In the genomic region with DNA sequence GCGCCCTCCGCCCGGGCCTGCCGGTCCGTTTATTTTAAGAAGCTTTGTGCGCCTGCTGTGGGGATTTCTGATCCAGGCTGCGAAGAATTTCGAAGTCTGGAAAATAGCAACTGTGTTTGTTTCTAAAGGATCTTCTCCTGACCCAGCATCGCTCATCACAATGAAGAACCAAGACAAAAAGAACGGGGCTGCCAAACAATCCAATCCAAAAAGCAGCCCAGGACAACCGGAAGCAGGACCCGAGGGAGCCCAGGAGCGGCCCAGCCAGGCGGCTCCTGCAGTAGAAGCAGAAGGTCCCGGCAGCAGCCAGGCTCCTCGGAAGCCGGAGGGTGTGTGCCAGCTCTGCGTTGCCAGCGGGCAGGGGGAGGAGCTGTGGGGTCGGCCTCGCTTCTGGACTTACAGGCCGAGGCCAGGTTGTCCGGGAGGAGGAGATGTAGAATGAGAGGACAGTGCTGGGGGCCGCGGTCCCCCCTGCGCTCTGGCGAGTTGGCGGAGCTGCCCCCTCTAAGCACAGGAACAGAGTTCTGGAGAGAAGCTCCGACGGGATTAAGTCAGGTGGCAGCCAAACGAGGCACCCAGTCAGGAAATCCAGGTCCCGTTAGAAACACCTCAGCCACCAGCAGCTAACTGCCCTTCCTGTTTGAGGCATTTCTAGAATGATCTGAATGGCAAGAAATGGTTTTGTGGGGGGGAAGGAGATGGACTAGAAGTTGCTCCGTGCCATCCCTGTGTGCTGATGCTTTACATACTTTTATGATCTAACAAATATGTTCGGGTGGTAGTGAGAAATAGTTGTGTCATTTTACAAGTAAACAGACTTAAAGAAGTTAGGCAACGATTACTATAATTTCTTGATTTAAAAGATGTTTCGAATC, we compare ENCODE assay signal across 8 cellular contexts. TPM values are rescaled to one million over a fixed set of nuclear protein-coding genes. Genes with fewer than 3 reads are reported as not detected.
DNase-seq lines count a peak whose midpoint lies in the region; ATAC-seq and TF ChIP-seq lines count a peak whose summit lies in the region.

No MANE protein-coding gene starts in this region.

- H3K27ac ChIP-seq in OCI-LY3 (ENCODE audit: low read length): peak overlapping the region; percentile 76
- H3K27ac ChIP-seq in heart right ventricle: peak overlapping the region; percentile 59 to 98 (median 96)

- H3K36me3 Mint-ChIP-seq in activated naive CD8-positive, alpha-beta T cell treated with anti-CD3 and anti-CD28 coated beads, Interleukin-2, amount 50 U/mL, for 24 hours (ENCODE audit: low read depth): peaks cover 43% of the 10 kb centered on the region

- H3K9me3 Mint-ChIP-seq in activated naive CD8-positive, alpha-beta T cell treated with anti-CD3 and anti-CD28 coated beads, Interleukin-2, amount 50 U/mL, for 24 hours: no peaks in the 10 kb centered on the region

- H2AFZ ChIP-seq in OCI-LY3 (ENCODE audit: low read depth, low read length): no peak overlapping the region

- peaks cover 52% of the 10 kb centered on the region for H3K79me2 ChIP-seq in OCI-LY3 (ENCODE audit: low read length)

- H3K4me1 Mint-ChIP-seq in activated naive CD8-positive, alpha-beta T cell treated with anti-CD3 and anti-CD28 coated beads, Interleukin-2, amount 50 U/mL, for 24 hours: peaks cover 61% of the 10 kb centered on the region

- H3K4me3 ChIP-seq in OCI-LY3 (ENCODE audit: low read length) (peak overlapping the region; percentile 94), heart right ventricle (peak overlapping the region; percentile 42 to 80 (median 75))

- peak overlapping the region; percentile 98 for H3K27ac Mint-ChIP-seq in activated naive CD8-positive, alpha-beta T cell treated with anti-CD3 and anti-CD28 coated beads, Interleukin-2, amount 50 U/mL, for 24 hours

- 6 to 7% methylated on average over 36 of the region's 36 CpGs for WGBS in heart right ventricle, 2 donors

- peak overlapping the region; percentile 94 for H3K4me3 Mint-ChIP-seq in activated naive CD8-positive, alpha-beta T cell treated with anti-CD3 and anti-CD28 coated beads, Interleukin-2, amount 50 U/mL, for 24 hours

- no peaks in the 10 kb centered on the region for H3K9me3 ChIP-seq in OCI-LY3 (ENCODE audit: insufficient read depth, low read length)
- no peaks in the 10 kb centered on the region for H3K9me3 ChIP-seq in heart right ventricle

- no peaks in the 10 kb centered on the region for H3K27me3 Mint-ChIP-seq in activated naive CD8-positive, alpha-beta T cell treated with anti-CD3 and anti-CD28 coated beads, Interleukin-2, amount 50 U/mL, for 24 hours

- H4K20me1 ChIP-seq in OCI-LY3 (ENCODE audit: insufficient read depth, low read length): no peaks in the 10 kb centered on the region; the same call in 1 of the 2 replicates

- H3K4me1 ChIP-seq in OCI-LY3 (ENCODE audit: low read length): peaks cover 18% of the 10 kb centered on the region
- peaks cover 3 to 61% (median 39%) of the 10 kb centered on the region in 9 donors for H3K4me1 ChIP-seq in heart right ventricle

- H3K4me2 ChIP-seq in OCI-LY3 (ENCODE audit: low read length): peak overlapping the region; percentile 94

- H3K36me3 ChIP-seq in OCI-LY3 (replicated peaks; ENCODE audit: low read depth, low read length) (peaks cover 30% of the 10 kb centered on the region), heart right ventricle (peaks cover 0 to 51% (median 16%) of the 10 kb centered on the region in 9 donors)

- DNase-seq in AG08395 (ENCODE audit: low spot score): peak; percentile 55
- DNase-seq in activated naive CD8-positive, alpha-beta T cell treated with anti-CD3 and anti-CD28 coated beads, Interleukin-2, amount 50 U/mL, for 24 hours: peak; percentile 48
- peak; percentile 44 to 63 for DNase-seq in heart right ventricle
- DNase-seq in posterior vena cava (ENCODE audit: low spot score): peak; percentile 87
- no peak for DNase-seq in 8988T

- intact Hi-C loops in heart right ventricle (cut with DNase I): loop anchor here in 1 of 10 donors (2.0 kb wide), 1 partner anchor 34 kb away; no protein-coding TSS in a partner anchor
- intact Hi-C loops in posterior vena cava (cut with DNase I): no loop called here

- no peak for TF ChIP-seq CTCF in OCI-LY3 (IDR thresholded peaks at IDR 0.05; ENCODE audit: low read depth, low read length)
- TF ChIP-seq CTCF in heart right ventricle (IDR thresholded peaks at IDR 0.05): no peak

- H3K27me3 ChIP-seq in OCI-LY3 (ENCODE audit: low read depth, low read length) (no peaks in the 10 kb centered on the region), heart right ventricle (no peaks in the 10 kb centered on the region)

- H3K9ac ChIP-seq in OCI-LY3 (ENCODE audit: low read length): peak overlapping the region; percentile 96

- ATAC-seq in GM19025 (IDR thresholded peaks at IDR 0.05; ENCODE audit: low read depth, unreplicated experiment) (peak; percentile 13), heart right ventricle (peak; percentile 28 to 58 (median 44)), HG03039 (IDR thresholded peaks at IDR 0.05; ENCODE audit: unreplicated experiment) (no peak)
- ATAC-seq in activated naive CD8-positive, alpha-beta T cell treated with anti-CD3 and anti-CD28 coated beads, Interleukin-2, amount 50 U/mL, for 24 hours: peak; percentile 21

RNA-seq across cellular contexts. Expression of gene TXLNA, which starts 0.9 kb away (rescaled TPM):
- 10 to 100 TPM; 13.7 to 28.9 (median 17.3) TPM for total RNA-seq in heart right ventricle
- 10 to 100 TPM in 1 of 2 donors, 1 to 10 TPM in 1; 7.5 to 11.7 TPM for polyA plus RNA-seq in heart right ventricle
- 10 to 100 TPM; 44.8 to 45.3 TPM for total RNA-seq in posterior vena cava

RNA-seq across cellular contexts. Expression of gene CCDC28B, which starts 20.0 kb away (rescaled TPM):
- total RNA-seq in heart right ventricle (10 to 100 TPM; 11.8 to 25.5 (median 16.3) TPM), posterior vena cava (1 to 10 TPM; 7.5 to 8.3 TPM)
- polyA plus RNA-seq in heart right ventricle: 10 to 100 TPM; 21.3 to 42.7 TPM

RNA-seq across cellular contexts. Expression of gene IQCC, which starts 25.0 kb away (rescaled TPM):
- total RNA-seq in heart right ventricle (1 to 10 TPM in 4 of 10 donors, under 1 TPM in 6; 0.34 to 1.2 (median 0.90) TPM), posterior vena cava (1 to 10 TPM in 1 of 2 donors, under 1 TPM in 1; 0.33 to 1.1 TPM)
- polyA plus RNA-seq in heart right ventricle: 1 to 10 TPM in 1 of 2 donors, under 1 TPM in 1; 0.87 to 2.0 TPM

RNA-seq across cellular contexts. Expression of gene DCDC2B, which starts 28.5 kb away (rescaled TPM):
- total RNA-seq in heart right ventricle (not detected), posterior vena cava (not detected)
- not detected for polyA plus RNA-seq in heart right ventricle

RNA-seq across cellular contexts. Expression of gene TMEM234, which starts 41.7 kb away (rescaled TPM):
- 10 to 100 TPM in 6 of 10 donors, 1 to 10 TPM in 4; 8.1 to 12.8 (median 11.1) TPM for total RNA-seq in heart right ventricle
- polyA plus RNA-seq in heart right ventricle: 10 to 100 TPM; 14.9 to 19.6 TPM
- 10 to 100 TPM; 12.7 to 15.9 TPM for total RNA-seq in posterior vena cava
